In the genomic region with DNA sequence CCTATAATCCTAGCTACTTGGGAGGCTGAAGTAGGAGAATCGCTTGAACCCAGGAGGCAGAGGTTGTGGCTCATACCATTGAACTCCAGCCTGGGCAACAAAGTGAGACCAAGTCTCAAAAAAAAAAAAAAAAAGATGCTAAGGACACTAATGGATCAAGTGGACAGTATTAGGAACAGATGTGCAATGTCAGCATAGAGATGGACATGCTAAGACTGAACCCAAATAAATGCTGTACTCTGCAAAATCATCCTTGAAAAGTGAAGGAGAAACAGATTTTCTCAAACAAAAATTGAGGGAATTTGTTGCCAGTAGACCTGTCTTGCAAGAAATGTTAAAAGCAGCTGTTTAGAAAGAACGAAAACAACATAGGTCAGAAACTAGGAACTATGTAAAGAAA, we compare ENCODE assay signal across 27 cellular contexts.
"Had no signal": no experiment of that assay in that cellular context is flagged by ENCODE, and none has a peak within 500 bp of the region (broad histone marks: within the 10 kb centered on the region; RNA-seq: fewer than 3 reads in every experiment).

No MANE protein-coding gene starts in this region.

- H3K27me3 ChIP-seq: stomach, suprapubic skin, testis, thyroid gland, tibial artery, tibial nerve, transverse colon, upper lobe of left lung, upper lobe of right lung, uterus, vagina had no signal

- H3K9me3 ChIP-seq: suprapubic skin, testis, thoracic aorta, thyroid gland, upper lobe of right lung, uterus, vagina had no signal

- H3K4me1 ChIP-seq: stomach, suprapubic skin, thyroid gland, tibial artery, transverse colon, upper lobe of left lung, upper lobe of right lung, uterus, vagina had no signal

- H3K4me3 ChIP-seq: stomach, suprapubic skin, testis, thoracic aorta, thyroid gland, tibial artery, tibial nerve, transverse colon, upper lobe of left lung, upper lobe of right lung, uterus, vagina had no signal

- H3K27ac ChIP-seq: stomach, suprapubic skin, thoracic aorta, thyroid gland, tibial artery, tibial nerve, transverse colon, upper lobe of left lung, upper lobe of right lung, uterus, vagina had no signal

- DNase-seq: stimulated activated CD4-positive, alpha-beta T cell treated with anti-CD3 and anti-CD28 coated beads, Interleukin-2, amount 100 ng/mL, for 48 hours; stimulated activated CD4-positive, alpha-beta T cell treated with anti-CD3 and anti-CD28 coated beads, Interleukin-4, amount 100 ng/mL, for 1 hour; stimulated activated CD4-positive, alpha-beta T cell treated with anti-CD3 and anti-CD28 coated beads, Interleukin-4, amount 100 ng/mL, for 24 hours; stimulated activated CD4-positive, alpha-beta T cell treated with anti-CD3 and anti-CD28 coated beads, Interleukin-4, amount 100 ng/mL, for 4 hours; stimulated activated CD8-positive, alpha-beta memory T cell treated with anti-CD3 and anti-CD28 coated beads, Interleukin-4, amount 100 ng/mL, for 48 hours; stimulated activated naive B cell treated with anti-CD40 and anti-IgM and Interleukin-4, amounts not matched to agents 10 μg/mL and 1 μg/mL and 100 μg/mL, for 72 hours; stimulated activated naive CD4-positive, alpha-beta T cell; stimulated activated naive CD4-positive, alpha-beta T cell treated with Interleukin-2 at 50 U/mL for 16 hours; stimulated activated naive CD8-positive, alpha-beta T cell treated with anti-CD3 and anti-CD28 coated beads, Interleukin-15, amount 100 ng/mL, for 72 hours; stimulated activated naive CD8-positive, alpha-beta T cell treated with anti-CD3 and anti-CD28 coated beads, Interleukin-15, Interleukin-2, amounts not matched to agents 100 U/mL and 50 U/mL, for 24 hours; stomach; substantia nigra; thyroid gland; tibial artery; transverse colon; trophoblast cell; upper lobe of left lung; upper lobe of right lung; uterus had no signal

- H3K36me3 ChIP-seq: stomach, suprapubic skin, thoracic aorta, thyroid gland, tibial artery, tibial nerve, transverse colon, upper lobe of left lung, upper lobe of right lung, uterus, vagina had no signal

- ATAC-seq: stimulated activated effector memory CD8-positive, alpha-beta T cell treated with anti-CD3 and anti-CD28 coated beads, Interleukin-12 subunit alpha, Interleukin-12 subunit beta, amount 100 ng/mL, for 72 hours; stimulated activated memory B cell treated with anti-CD40 and anti-IgM and Interleukin-4, amounts not matched to agents 10 μg/mL and 1 μg/mL and 100 μg/mL, for 72 hours; stimulated activated naive B cell treated with anti-CD40 and anti-IgM and Interleukin-4, amounts not matched to agents 10 μg/mL and 1 μg/mL and 100 μg/mL, for 72 hours; stimulated activated naive CD8-positive, alpha-beta T cell treated with anti-CD3 and anti-CD28 coated beads, Interleukin-15, amount 100 ng/mL, for 72 hours; stimulated activated naive CD8-positive, alpha-beta T cell treated with anti-CD3 and anti-CD28 coated beads, Interleukin-15, Interleukin-2, amounts not matched to agents 100 U/mL and 50 U/mL, for 24 hours; upper lobe of right lung had no signal

- FAIRE-seq: urothelium cell line had no signal
